8 cellular contexts compared by ENCODE assay signal in genomic region chr2:67476808-67477790, GRCh38.
DNase-seq lines count a peak whose midpoint lies in the region; ATAC-seq, FAIRE-seq and TF ChIP-seq lines count a peak whose summit lies in the region.

No MANE protein-coding gene starts in this region.

- no peak overlapping the region for H3K4me3 ChIP-seq in fibroblast of the aortic adventitia (ENCODE audit: low read depth, low read length)

- TF ChIP-seq CTCF in fibroblast of the aortic adventitia (IDR thresholded peaks at IDR 0.05; ENCODE audit: insufficient read depth, low read length) = peak; percentile 56

- ATAC-seq in HG03432 (IDR thresholded peaks at IDR 0.05; ENCODE audit: unreplicated experiment) (peak; percentile 45), HG03039 (IDR thresholded peaks at IDR 0.05; ENCODE audit: unreplicated experiment) (no peak), GM19467 (IDR thresholded peaks at IDR 0.05; ENCODE audit: unreplicated experiment) (no peak)

- FAIRE-seq in RCC 7860 (lab: Jason Lieb, UNC) = peak; percentile 2

- peak; percentile 1 for DNase-seq in CMK (ENCODE audit: low read depth)
- peak; percentile 49 for DNase-seq in RCC 7860 (ENCODE audit: low spot score)
- DNase-seq in fibroblast of the aortic adventitia (ENCODE audit: low read depth) = peak; percentile 79
- peak; percentile 62 for DNase-seq in renal cortical epithelial cell (ENCODE audit: low read depth)
- no peak for DNase-seq in stimulated activated CD4-positive, alpha-beta T cell treated with anti-CD3 and anti-CD28 coated beads, Interleukin-2, amount 100 ng/mL, for 48 hours

Comparison
In these comparisons a context has a peak if more than half of its experiments do, and no peak if none do; other contexts are left out.
1. DNase-seq: peak in CMK (single experiment), RCC 7860 (single experiment), fibroblast of the aortic adventitia (single experiment) and renal cortical epithelial cell (single experiment); none in stimulated activated CD4-positive, alpha-beta T cell treated with anti-CD3 and anti-CD28 coated beads, Interleukin-2, amount 100 ng/mL, for 48 hours (0 of 2).